In genomic region chr9:137172907-137173794, GRCh38 we compare ENCODE assay signal across 16 cellular contexts. TPM values are rescaled to one million over a fixed set of nuclear protein-coding genes. Genes with fewer than 3 reads are reported as not detected.
DNase-seq lines count a peak whose midpoint lies in the region; ATAC-seq and TF ChIP-seq lines count a peak whose summit lies in the region.
"Had no signal": no experiment of that assay in that cellular context is flagged by ENCODE, and none has a peak within 500 bp of the region (broad histone marks: within the 10 kb centered on the region; RNA-seq: fewer than 3 reads in every experiment).

No MANE protein-coding gene starts in this region.

- POLR2A ChIA-PET in PC-3 (lab: Charles Lee; ENCODE audit: unreplicated experiment) = no interaction called here

- no peak overlapping the region for H3K27ac ChIP-seq in PC-3 (ENCODE audit: low read length)

- H3K27me3 ChIP-seq in PC-3 (ENCODE audit: low read length) = no peaks in the 10 kb centered on the region

- no peaks in the 10 kb centered on the region for H3K9me2 ChIP-seq in PC-3 (replicated peaks; ENCODE audit: low read length)

- ATAC-seq in HG03469 (IDR thresholded peaks at IDR 0.05; ENCODE audit: unreplicated experiment) (no peak), PC-3 (no peak), HG03521 (IDR thresholded peaks at IDR 0.05; ENCODE audit: unreplicated experiment) (no peak)
- ATAC-seq: Panc1, T-cell had no signal

- H3K9ac ChIP-seq in PC-3 (ENCODE audit: low read length) = no peak overlapping the region

- H2AFZ ChIP-seq in PC-3 (ENCODE audit: low read length) = no peak overlapping the region

- no peak overlapping the region for H3K4me3 ChIP-seq in PC-3 (ENCODE audit: low read length)

- H3F3A ChIP-seq in PC-3 (ENCODE audit: low read length, unreplicated experiment) = no peaks in the 10 kb centered on the region

- TF ChIP-seq CTCF in PC-3 (conservative IDR thresholded peaks at IDR 0.05; ENCODE audit: low read depth, low read length) = no peak

- H3K9me3 ChIP-seq in PC-3 (ENCODE audit: low read length) = no peaks in the 10 kb centered on the region

- no peaks in the 10 kb centered on the region for H3K4me1 ChIP-seq in PC-3 (ENCODE audit: insufficient read depth, low read length)

- H3K4me2 ChIP-seq in PC-3 (ENCODE audit: low read length) = no peak overlapping the region

- no peaks in the 10 kb centered on the region for H4K20me1 ChIP-seq in PC-3 (ENCODE audit: low read length)

- DNase-seq in NCI-H82 (lab: John Stamatoyannopoulos, UW) (peak; percentile 55), NCI-H82 treated with DMSO at 0.1 percent for 48 hours (lab: John Stamatoyannopoulos, UW; ENCODE audit: unreplicated experiment) (no peak), NCI-H2196 (lab: John Stamatoyannopoulos, UW; ENCODE audit: unreplicated experiment) (peak; percentile 67), cerebellar cortex (ENCODE audit: low spot score) (peak; percentile 44), islet precursor cell (no peak), PC-3 (no peak)
- DNase-seq: activated CD4-positive, CD25-positive, alpha-beta regulatory T cell; activated gamma-delta T cell treated with Interleukin-2 at 50 U/mL for 16 hours; NCI-H1417; NCI-H345; T-cell had no signal

- no peaks in the 10 kb centered on the region for H3K36me3 ChIP-seq in PC-3 (ENCODE audit: low read depth, low read length)

- no TSS peak for BruUV-seq in PC-3 (replicated peaks; lab: Mats Ljungman, UMichigan)

- intact Hi-C loops in PC-3 (cut with micrococcal nuclease) = no loop called here

- CTCF ChIA-PET in PC-3 (lab: Charles Lee) = no interaction called here

- H3K79me2 ChIP-seq in PC-3 (ENCODE audit: low read length) = no peaks in the 10 kb centered on the region

RNA-seq across cellular contexts. Expression of gene TMEM210, which starts 1.3 kb away (rescaled TPM):
- not detected in 2 replicates for total RNA-seq in PC-3 (2014; rRNA removed)
- total RNA-seq: astrocyte, progenitor cell of endocrine pancreas, T-cell had no signal

RNA-seq across cellular contexts. Expression of gene LRRC26, which starts 3.3 kb away (rescaled TPM):
- total RNA-seq in PC-3 (2014; rRNA removed) = 0.40 and 2.0 TPM in 2 replicates
- total RNA-seq: astrocyte, T-cell had no signal

RNA-seq across cellular contexts. Expression of gene ANAPC2, which starts 15.2 kb away (rescaled TPM):
- total RNA-seq in PC-3 (2014; rRNA removed) = 21.6 and 30.2 TPM in 2 replicates

RNA-seq across cellular contexts. Expression of gene SSNA1, which starts 15.3 kb away (rescaled TPM):
- total RNA-seq in PC-3 (2014; rRNA removed) = 123 and 148 TPM in 2 replicates

RNA-seq across cellular contexts. Expression of gene TPRN, which starts 27.4 kb away (rescaled TPM):
- 11.3 and 14.7 TPM in 2 replicates for total RNA-seq in PC-3 (2014; rRNA removed)

Comparison
In these comparisons a context has a peak if more than half of its experiments do, and no peak if none do; other contexts are left out.
1. DNase-seq: peak in NCI-H82 (single experiment), NCI-H2196 (single experiment) and cerebellar cortex (single experiment); none in NCI-H82 treated with DMSO at 0.1 percent for 48 hours (single experiment), islet precursor cell (single experiment) and PC-3 (single experiment).